9 cellular contexts compared by ENCODE assay signal in genomic region chr10:71998840-71999194, GRCh38. TPM values are rescaled to one million over a fixed set of nuclear protein-coding genes. Genes with fewer than 3 reads are reported as not detected.
DNase-seq lines count a peak whose midpoint lies in the region; ATAC-seq, FAIRE-seq and TF ChIP-seq lines count a peak whose summit lies in the region.
"Had no signal": no experiment of that assay in that cellular context is flagged by ENCODE, and none has a peak within 500 bp of the region (broad histone marks: within the 10 kb centered on the region; RNA-seq: fewer than 3 reads in every experiment).

No MANE protein-coding gene starts in this region.

- no peaks in the 10 kb centered on the region for H3K9me3 ChIP-seq in mucosa of descending colon

- DNase-seq in 8988T (peak; percentile 77), NCI-H69 (lab: John Stamatoyannopoulos, UW) (peak; percentile 73), epithelial cell of proximal tubule (ENCODE audit: low read depth) (no peak), mucosa of descending colon (no peak), activated gamma-delta T cell (lab: John Stamatoyannopoulos, UW) (no peak), GM19239 (ENCODE audit: insufficient read length, low spot score) (no peak), cerebellar nuclear complex (lab: John Stamatoyannopoulos, UW) (no peak)

- TF ChIP-seq CTCF in epithelial cell of proximal tubule (conservative IDR thresholded peaks at IDR 0.05; ENCODE audit: low read depth, low read length) (no peak), mucosa of descending colon (IDR thresholded peaks at IDR 0.05) (no peak)

- peaks cover 3% of the 10 kb centered on the region for H3K4me1 ChIP-seq in mucosa of descending colon (ENCODE audit: low read depth)

- H3K4me3 ChIP-seq in epithelial cell of proximal tubule (ENCODE audit: low read depth, low read length), result peak overlapping the region; percentile 7
- no peak overlapping the region for H3K4me3 ChIP-seq in mucosa of descending colon

- no peaks in the 10 kb centered on the region for H3K36me3 ChIP-seq in mucosa of descending colon (ENCODE audit: low read depth)

- no peak for FAIRE-seq in GM19239 (lab: Jason Lieb, UNC)

- ATAC-seq in mucosa of descending colon (peak; percentile 85), GM18498 (IDR thresholded peaks at IDR 0.05; ENCODE audit: unreplicated experiment) (no peak)

- intact Hi-C loops in mucosa of descending colon (cut with DNase I, micrococcal nuclease), result no loop called here

RNA-seq across cellular contexts. Expression of gene CHST3, which starts 34.6 kb away (rescaled TPM):
- total RNA-seq in epithelial cell of proximal tubule, result 20.5 and 29.7 TPM in 2 replicates
- total RNA-seq in mucosa of descending colon, result 10 to 100 TPM in 1 of 3 donors, 1 to 10 TPM in 2; 1.1 to 15.7 (median 3.1) TPM
- total RNA-seq: B cell had no signal

Comparison
In these comparisons a context has a peak if more than half of its experiments do, and no peak if none do; other contexts are left out.
1. DNase-seq: peak in 8988T (single experiment) and NCI-H69 (single experiment); none in epithelial cell of proximal tubule (single experiment), mucosa of descending colon (0 of 3), activated gamma-delta T cell (single experiment), GM19239 (single experiment) and cerebellar nuclear complex (0 of 2).